Comparison of ENCODE assay signal across 32 cellular contexts in genomic region chr1:12426030-12426429, GRCh38.
DNase-seq lines count a peak whose midpoint lies in the region; ATAC-seq, FAIRE-seq and TF ChIP-seq lines count a peak whose summit lies in the region.
"Had no signal": no experiment of that assay in that cellular context is flagged by ENCODE, and none has a peak within 500 bp of the region (broad histone marks: within the 10 kb centered on the region; RNA-seq: fewer than 3 reads in every experiment).

No MANE protein-coding gene starts in this region.

- no peak for FAIRE-seq in astrocyte (lab: Jason Lieb, UNC)
- FAIRE-seq: bronchial epithelial cell, colon, islet of Langerhans had no signal

- H3F3A ChIP-seq in GM23248 (ENCODE audit: insufficient read depth): peaks cover 30% of the 10 kb centered on the region

- peaks cover 5% of the 10 kb centered on the region for H3K4me1 Mint-ChIP-seq in astrocyte (ENCODE audit: low read depth, unreplicated experiment)
- H3K4me1 Mint-ChIP-seq in activated T-helper 2 cell treated with anti-CD3 and anti-CD28 coated beads, Interferon-gamma antibody, Interleukin-2, Interleukin-4, amounts not matched to agents 10 μg/mL and 5 μg/mL and 100 μg/mL, durations not matched to agents 14 hours and 24 hours and 36 hours (ENCODE audit: low read depth): peaks cover 14% of the 10 kb centered on the region

- H3K79me2 ChIP-seq in GM23248 (ENCODE audit: insufficient read depth): no peaks in the 10 kb centered on the region
- no peaks in the 10 kb centered on the region for H3K79me2 ChIP-seq in astrocyte (ENCODE audit: insufficient read depth, low read length)

- H3K9me3 Mint-ChIP-seq in astrocyte (ENCODE audit: unreplicated experiment): no peaks in the 10 kb centered on the region
- H3K9me3 Mint-ChIP-seq in activated T-helper 2 cell treated with anti-CD3 and anti-CD28 coated beads, Interferon-gamma antibody, Interleukin-2, Interleukin-4, amounts not matched to agents 10 μg/mL and 5 μg/mL and 100 μg/mL, durations not matched to agents 14 hours and 24 hours and 36 hours: no peaks in the 10 kb centered on the region
- H3K9me3 Mint-ChIP-seq: activated CD4-positive, alpha-beta memory T cell treated with anti-CD3 and anti-CD28 coated beads for 36 hours; activated naive CD4-positive, alpha-beta T cell treated with anti-CD3 and anti-CD28 coated beads for 36 hours; CD8-positive, alpha-beta memory T cell; H9; naive thymus-derived CD4-positive, alpha-beta T cell; stimulated activated naive B cell treated with anti-CD40 and anti-IgM and Interleukin-4, amounts not matched to agents 10 μg/mL and 1 μg/mL and 100 μg/mL, for 72 hours had no signal

- H2AFZ ChIP-seq in GM23248 (no peak overlapping the region), astrocyte (ENCODE audit: low read depth, low read length) (no peak overlapping the region)
- H2AFZ ChIP-seq: PC-9 had no signal

- H3K27ac Mint-ChIP-seq in astrocyte (ENCODE audit: unreplicated experiment): no peak overlapping the region
- no peak overlapping the region for H3K27ac Mint-ChIP-seq in activated T-helper 2 cell treated with anti-CD3 and anti-CD28 coated beads, Interferon-gamma antibody, Interleukin-2, Interleukin-4, amounts not matched to agents 10 μg/mL and 5 μg/mL and 100 μg/mL, durations not matched to agents 14 hours and 24 hours and 36 hours
- H3K27ac Mint-ChIP-seq: activated CD4-positive, alpha-beta memory T cell treated with anti-CD3 and anti-CD28 coated beads for 36 hours; activated naive CD4-positive, alpha-beta T cell treated with anti-CD3 and anti-CD28 coated beads for 36 hours; stimulated activated naive B cell treated with anti-CD40 and anti-IgM and Interleukin-4, amounts not matched to agents 10 μg/mL and 1 μg/mL and 100 μg/mL, for 72 hours had no signal

- DNase-seq in GM23248 (peak; percentile 68), astrocyte (ENCODE audit: low read depth) (peak; percentile 75), fibroblast of the aortic adventitia (ENCODE audit: low read depth) (peak; percentile 70), stromal cell of bone marrow (ENCODE audit: low read depth) (peak; percentile 53), uterus (no peak)
- no peak for DNase-seq in activated naive CD4-positive, alpha-beta T cell treated with anti-CD3 and anti-CD28 coated beads, Interleukin-2, amount 50 U/mL, for 16 hours
- no peak for DNase-seq in activated T-helper 2 cell treated with anti-CD3 and anti-CD28 coated beads, Interferon-gamma antibody, Interleukin-2, Interleukin-4, amounts not matched to agents 10 μg/mL and 5 μg/mL and 100 μg/mL, durations not matched to agents 14 hours and 24 hours and 36 hours (ENCODE audit: low spot score)
- DNase-seq: activated CD4-positive, alpha-beta memory T cell treated with anti-CD3 and anti-CD28 coated beads for 36 hours; activated CD4-positive, CD25-positive, alpha-beta regulatory T cell treated with anti-CD3 and anti-CD28 coated beads, Interleukin-2, amount 50 U/mL, for 72 hours; activated naive CD4-positive, alpha-beta T cell treated with anti-CD3 and anti-CD28 coated beads for 36 hours; BE2C; CD8-positive, alpha-beta memory T cell; DMS 273 treated with DMSO at 0.1 percent for 48 hours; effector CD4-positive, alpha-beta T cell; EL; foreskin fibroblast; H9; midbrain; naive thymus-derived CD4-positive, alpha-beta T cell; NCI-H1417; NCI-H2029; NCI-H526 treated with DMSO at 0.1 percent for 48 hours; PC-9; stimulated activated naive B cell treated with anti-CD40 and anti-IgM and Interleukin-4, amounts not matched to agents 10 μg/mL and 1 μg/mL and 100 μg/mL, for 72 hours; T-helper 2 cell had no signal

- TF ChIP-seq POLR2A in uterus (IDR thresholded peaks at IDR 0.05): no peak

- H3K9me2 ChIP-seq in GM23248 (ENCODE audit: insufficient read depth): no peaks in the 10 kb centered on the region

- H3K27me3 ChIP-seq in GM23248 (replicated peaks; ENCODE audit: insufficient read depth) (no peaks in the 10 kb centered on the region), astrocyte (ENCODE audit: insufficient read depth, low read length) (no peaks in the 10 kb centered on the region), uterus (no peaks in the 10 kb centered on the region)
- H3K27me3 ChIP-seq: BE2C, suprapubic skin had no signal

- no peak overlapping the region for H3K4me3 ChIP-seq in GM23248
- H3K4me3 ChIP-seq in astrocyte (ENCODE audit: insufficient read depth, low read depth, low read length): no peak overlapping the region
- no peak overlapping the region for H3K4me3 ChIP-seq in fibroblast of the aortic adventitia (ENCODE audit: low read depth, low read length)
- no peak overlapping the region for H3K4me3 ChIP-seq in uterus
- H3K4me3 ChIP-seq: PC-9, suprapubic skin had no signal

- H3K9ac ChIP-seq in GM23248: no peak overlapping the region
- no peak overlapping the region for H3K9ac ChIP-seq in astrocyte (ENCODE audit: low read length)
- H3K9ac ChIP-seq: KMS-11 had no signal

- H3K36me3 ChIP-seq in GM23248 (ENCODE audit: low read depth) (no peaks in the 10 kb centered on the region), astrocyte (ENCODE audit: insufficient read depth, low read length) (peaks cover 2% of the 10 kb centered on the region), uterus (no peaks in the 10 kb centered on the region)
- H3K36me3 ChIP-seq: BE2C had no signal

- H3K4me2 ChIP-seq in GM23248 (ENCODE audit: unreplicated experiment) (peak overlapping the region; percentile 6), astrocyte (ENCODE audit: low read length) (no peak overlapping the region)
- H3K4me2 ChIP-seq: KMS-11, PC-9 had no signal

- ATAC-seq in GM18511 (IDR thresholded peaks at IDR 0.05; ENCODE audit: unreplicated experiment): no peak
- ATAC-seq: naive thymus-derived CD4-positive, alpha-beta T cell; Right ventricle myocardium inferior; stimulated activated naive B cell treated with anti-CD40 and anti-IgM and Interleukin-4, amounts not matched to agents 10 μg/mL and 1 μg/mL and 100 μg/mL, for 72 hours had no signal

- in situ Hi-C loops in GM23248 (cut with MboI): no loop called here

- no peaks in the 10 kb centered on the region for H3K9me3 ChIP-seq in GM23248 (ENCODE audit: low read depth)
- H3K9me3 ChIP-seq in astrocyte (ENCODE audit: insufficient read depth, low read depth, low read length): no peaks in the 10 kb centered on the region
- H3K9me3 ChIP-seq in uterus: no peaks in the 10 kb centered on the region
- H3K9me3 ChIP-seq: BE2C, suprapubic skin had no signal

- H3K27ac ChIP-seq in GM23248 (peak overlapping the region; percentile 46), astrocyte (ENCODE audit: low read depth, low read length) (no peak overlapping the region), uterus (peak overlapping the region in 1 of 2 donors; percentile 23)
- H3K27ac ChIP-seq: KMS-11, PC-9, suprapubic skin had no signal

- H3K4me3 Mint-ChIP-seq in astrocyte (ENCODE audit: unreplicated experiment): no peak overlapping the region
- no peak overlapping the region for H3K4me3 Mint-ChIP-seq in activated T-helper 2 cell treated with anti-CD3 and anti-CD28 coated beads, Interferon-gamma antibody, Interleukin-2, Interleukin-4, amounts not matched to agents 10 μg/mL and 5 μg/mL and 100 μg/mL, durations not matched to agents 14 hours and 24 hours and 36 hours (ENCODE audit: low read depth)
- H3K4me3 Mint-ChIP-seq: activated CD4-positive, alpha-beta memory T cell treated with anti-CD3 and anti-CD28 coated beads for 36 hours; activated naive CD4-positive, alpha-beta T cell treated with anti-CD3 and anti-CD28 coated beads for 36 hours; CD8-positive, alpha-beta memory T cell; H9; naive thymus-derived CD4-positive, alpha-beta T cell; stimulated activated naive B cell treated with anti-CD40 and anti-IgM and Interleukin-4, amounts not matched to agents 10 μg/mL and 1 μg/mL and 100 μg/mL, for 72 hours had no signal

- 7 to 16% methylated on average over 3 of the region's 3 CpGs for WGBS in GM23248 (ENCODE audit: low coverage in 1 of 2, low lambda C conversion rate in 2 of 2, missing lambda C conversion rate in 2 of 2), 2 experiments

- TF ChIP-seq CTCF in astrocyte (IDR thresholded peaks at IDR 0.05; ENCODE audit: insufficient read depth, low read depth, low read length): no peak
- TF ChIP-seq CTCF in fibroblast of the aortic adventitia (IDR thresholded peaks at IDR 0.05; ENCODE audit: insufficient read depth, low read length): no peak
- no peak for TF ChIP-seq CTCF in uterus (IDR thresholded peaks at IDR 0.05)

- H3K27me3 Mint-ChIP-seq in astrocyte (ENCODE audit: low read depth, unreplicated experiment): no peaks in the 10 kb centered on the region
- H3K27me3 Mint-ChIP-seq in activated T-helper 2 cell treated with anti-CD3 and anti-CD28 coated beads, Interferon-gamma antibody, Interleukin-2, Interleukin-4, amounts not matched to agents 10 μg/mL and 5 μg/mL and 100 μg/mL, durations not matched to agents 14 hours and 24 hours and 36 hours (ENCODE audit: low read depth): no peaks in the 10 kb centered on the region
- H3K27me3 Mint-ChIP-seq: activated CD4-positive, alpha-beta memory T cell treated with anti-CD3 and anti-CD28 coated beads for 36 hours; CD8-positive, alpha-beta memory T cell; naive thymus-derived CD4-positive, alpha-beta T cell; stimulated activated naive B cell treated with anti-CD40 and anti-IgM and Interleukin-4, amounts not matched to agents 10 μg/mL and 1 μg/mL and 100 μg/mL, for 72 hours had no signal

- intact Hi-C loops in uterus (cut with DNase I; ENCODE audit: low total_unique reads): no loop called here
- intact Hi-C loops in activated T-helper 2 cell treated with anti-CD3 and anti-CD28 coated beads, Interferon-gamma antibody, Interleukin-2, Interleukin-4, amounts not matched to agents 10 μg/mL and 5 μg/mL and 100 μg/mL, durations not matched to agents 14 hours and 24 hours and 36 hours (cut with micrococcal nuclease): no loop called here

- H3K36me3 Mint-ChIP-seq in astrocyte (ENCODE audit: low read depth, unreplicated experiment): peaks cover 5% of the 10 kb centered on the region
- peaks cover 26% of the 10 kb centered on the region for H3K36me3 Mint-ChIP-seq in activated T-helper 2 cell treated with anti-CD3 and anti-CD28 coated beads, Interferon-gamma antibody, Interleukin-2, Interleukin-4, amounts not matched to agents 10 μg/mL and 5 μg/mL and 100 μg/mL, durations not matched to agents 14 hours and 24 hours and 36 hours (ENCODE audit: low read depth)

- no peaks in the 10 kb centered on the region for H4K20me1 ChIP-seq in GM23248 (ENCODE audit: insufficient read depth)
- no peaks in the 10 kb centered on the region for H4K20me1 ChIP-seq in astrocyte (ENCODE audit: insufficient read depth, low read length)

- H3K4me1 ChIP-seq in GM23248 (ENCODE audit: insufficient read depth): peaks cover 34% of the 10 kb centered on the region
- peaks cover 23% of the 10 kb centered on the region for H3K4me1 ChIP-seq in astrocyte (ENCODE audit: insufficient read depth, low read length)
- no peaks in the 10 kb centered on the region for H3K4me1 ChIP-seq in uterus
- H3K4me1 ChIP-seq: BE2C had no signal

Comparison
In these comparisons a context has a peak if more than half of its experiments do, and no peak if none do; other contexts are left out.
1. DNase-seq: peak in GM23248 (single experiment), astrocyte (single experiment), fibroblast of the aortic adventitia (single experiment) and stromal cell of bone marrow (single experiment); none in activated naive CD4-positive, alpha-beta T cell treated with anti-CD3 and anti-CD28 coated beads, Interleukin-2, amount 50 U/mL, for 16 hours (single experiment), uterus (0 of 2) and activated T-helper 2 cell treated with anti-CD3 and anti-CD28 coated beads, Interferon-gamma antibody, Interleukin-2, Interleukin-4, amounts not matched to agents 10 μg/mL and 5 μg/mL and 100 μg/mL, durations not matched to agents 14 hours and 24 hours and 36 hours (single experiment).